In the genomic region with DNA sequence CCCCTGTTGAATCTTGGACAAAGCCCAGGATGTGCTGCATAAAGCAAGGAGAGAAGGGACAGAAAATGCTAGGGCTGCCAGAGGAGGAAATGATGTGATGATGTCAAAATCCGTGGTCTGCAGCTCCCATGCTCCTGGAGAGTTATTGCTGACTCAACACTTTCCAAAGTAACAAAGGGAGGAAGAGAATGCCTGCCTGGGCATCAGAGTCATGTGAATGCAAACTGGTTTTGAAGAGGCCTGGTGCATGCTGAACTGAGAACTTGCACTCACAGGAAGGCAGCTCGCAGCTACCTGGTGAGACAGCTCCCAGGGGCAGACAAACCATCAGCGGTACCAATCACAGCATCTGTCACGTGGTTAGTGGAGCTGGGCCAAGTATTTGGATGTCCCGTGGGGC, we compare ENCODE assay signal across 15 cellular contexts. TPM values are rescaled to one million over a fixed set of nuclear protein-coding genes. Genes with fewer than 3 reads are reported as not detected.
DNase-seq lines count a peak whose midpoint lies in the region; ATAC-seq, FAIRE-seq and TF ChIP-seq lines count a peak whose summit lies in the region.
"Had no signal": no experiment of that assay in that cellular context is flagged by ENCODE, and none has a peak within 500 bp of the region (broad histone marks: within the 10 kb centered on the region; RNA-seq: fewer than 3 reads in every experiment).

No MANE protein-coding gene starts in this region.

- no peak overlapping the region for H3K9ac ChIP-seq in SK-N-MC (ENCODE audit: insufficient read length)

- H3K4me3 ChIP-seq in SK-N-MC (peak overlapping the region; percentile 9), fibroblast of the aortic adventitia (ENCODE audit: low read depth, low read length) (no peak overlapping the region), small intestine (ENCODE audit: low read depth in 1 of 2, low read length in 2 of 2) (peak overlapping the region in 1 of 2 donors; percentile 8)
- H3K4me3 ChIP-seq: lung had no signal

- 30 to 38% (median 35%) methylated on average over 5 of the region's 5 CpGs for WGBS in small intestine, 3 donors

- no peak for ATAC-seq in activated CD4-positive, CD25-positive, alpha-beta regulatory T cell treated with anti-CD3 and anti-CD28 coated beads, Interleukin-2, amount 50 U/mL, for 24 hours
- ATAC-seq: HCT116 had no signal

- H3K9me3 ChIP-seq in SK-N-MC (ENCODE audit: low read depth, low read length) (no peaks in the 10 kb centered on the region), small intestine (ENCODE audit: control insufficient read depth, low read depth) (no peaks in the 10 kb centered on the region)

- peaks cover 0 to 5% of the 10 kb centered on the region in 2 donors for H3K27me3 ChIP-seq in small intestine (ENCODE audit: control insufficient read depth in 2 of 2, insufficient read depth in 2 of 2, low read length in 2 of 2)

- H3K36me3 ChIP-seq in SK-N-MC (ENCODE audit: insufficient read depth, low read length): no peaks in the 10 kb centered on the region
- H3K36me3 ChIP-seq in small intestine (ENCODE audit: control insufficient read depth in 2 of 2, insufficient read depth in 2 of 2, low read length in 2 of 2): peaks cover 2 to 3% of the 10 kb centered on the region in 2 donors

- FAIRE-seq in small intestine (lab: Jason Lieb, UNC): no peak

- H3K27ac ChIP-seq in SK-N-MC (peak overlapping the region; percentile 49), small intestine (ENCODE audit: low read depth in 1 of 2, low read length in 1 of 2) (peak overlapping the region in 1 of 2 donors; percentile 14)

- no peak for TF ChIP-seq CTCF in fibroblast of the aortic adventitia (IDR thresholded peaks at IDR 0.05; ENCODE audit: insufficient read depth, low read length)

- DNase-seq in H4 (ENCODE audit: low spot score) (peak; percentile 31), SK-N-MC (ENCODE audit: low read depth, low spot score) (peak; percentile 10), fibroblast of the aortic adventitia (ENCODE audit: low read depth) (peak; percentile 19), small intestine (peak; percentile 24), NCI-H82 treated with DMSO at 0.1 percent for 48 hours (lab: John Stamatoyannopoulos, UW; ENCODE audit: unreplicated experiment) (no peak)
- DNase-seq in activated CD4-positive, alpha-beta T cell treated with anti-CD3 and anti-CD28 coated beads for 48 hours: no peak
- DNase-seq: activated CD4-positive, alpha-beta T cell treated with anti-CD3 and anti-CD28 coated beads, Interleukin-2, amount 50 U/mL, for 4 hours; activated naive CD8-positive, alpha-beta T cell treated with anti-CD3 and anti-CD28 coated beads, Interleukin-2, amount 10 ng/mL, durations not matched to agents 7 days and 5 days; NCI-H187; Right ventricle myocardium superior; stimulated activated naive CD4-positive, alpha-beta T cell treated with Interleukin-2 at 50 U/mL for 16 hours had no signal

- H3K4me1 ChIP-seq in small intestine (ENCODE audit: control insufficient read depth in 2 of 2, insufficient read depth in 1 of 2, low read depth in 1 of 2, low read length in 1 of 2): peaks cover 2 to 5% of the 10 kb centered on the region in 2 donors

RNA-seq across cellular contexts. Expression of a gene that starts 2.8 kb away (rescaled TPM):
- not detected in 2 replicates for total RNA-seq in H4 (2014; rRNA removed; shearing (Covaris generic))
- not detected in 2 replicates for total RNA-seq in fibroblast of the aortic adventitia (ENCODE audit: low replicate concordance)
- 10 to 100 TPM; 29.5 to 49.9 (median 31.3) TPM for polyA plus RNA-seq in small intestine
- total RNA-seq: activated naive CD8-positive, alpha-beta T cell treated with anti-CD3 and anti-CD28 coated beads, Interleukin-2, amount 10 ng/mL, durations not matched to agents 7 days and 5 days; Right ventricle myocardium superior had no signal

RNA-seq across cellular contexts. Expression of a gene that starts 51.9 kb away (rescaled TPM):
- not detected in 2 replicates for total RNA-seq in H4 (2014; rRNA removed; shearing (Covaris generic))
- total RNA-seq in fibroblast of the aortic adventitia (ENCODE audit: low replicate concordance): not detected in 2 replicates
- polyA plus RNA-seq in small intestine: under 1 TPM; 0.10 to 0.54 (median 0.22) TPM
- total RNA-seq: activated naive CD8-positive, alpha-beta T cell treated with anti-CD3 and anti-CD28 coated beads, Interleukin-2, amount 10 ng/mL, durations not matched to agents 7 days and 5 days had no signal
- polyA plus RNA-seq: esophagus had no signal

Comparison
In these comparisons a context has a peak if more than half of its experiments do, and no peak if none do; other contexts are left out.
1. DNase-seq: peak in H4 (single experiment), SK-N-MC (single experiment), fibroblast of the aortic adventitia (single experiment) and small intestine (single experiment); none in NCI-H82 treated with DMSO at 0.1 percent for 48 hours (single experiment) and activated CD4-positive, alpha-beta T cell treated with anti-CD3 and anti-CD28 coated beads for 48 hours (single experiment).